ENCODE assay signal across 12 cellular contexts in genomic region chr3:135516143-135516542, GRCh38.
A peak's percentile ranks its signal among the peaks of the same experiment; 100 is the strongest.
DNase-seq lines count a peak whose midpoint lies in the region; ATAC-seq, FAIRE-seq and TF ChIP-seq lines count a peak whose summit lies in the region.
"Had no signal": no experiment of that assay in that cellular context is flagged by ENCODE, and none has a peak within 500 bp of the region (broad histone marks: within the 10 kb centered on the region; RNA-seq: fewer than 3 reads in every experiment).

No MANE protein-coding gene starts in this region.

- no peaks in the 10 kb centered on the region for H3K9me2 ChIP-seq in DOHH2 (replicated peaks; ENCODE audit: control insufficient read depth, low read length)
- H3K9me2 ChIP-seq in OCI-LY7 (ENCODE audit: insufficient read depth, low read length) = no peaks in the 10 kb centered on the region

- TF ChIP-seq EP300 in HepG2 (IDR thresholded peaks at IDR 0.05; ENCODE audit: low read depth in 2 of 2, low read length in 2 of 2) = no peak
- TF ChIP-seq EP300 in HepG2 (CRISPR knock-in tag; IDR thresholded peaks at IDR 0.05; ENCODE audit: borderline replicate concordance) = no peak

- no peaks in the 10 kb centered on the region for H3K4me1 ChIP-seq in DOHH2 (ENCODE audit: control insufficient read depth, low read length)
- H3K4me1 ChIP-seq in HepG2 (ENCODE audit: insufficient read depth, low read length) = no peaks in the 10 kb centered on the region
- no peaks in the 10 kb centered on the region for H3K4me1 ChIP-seq in mucosa of descending colon (ENCODE audit: low read depth)
- H3K4me1 ChIP-seq in OCI-LY7 (ENCODE audit: insufficient read depth, low read length, poor library complexity, severe bottlenecking) = no peaks in the 10 kb centered on the region
- H3K4me1 ChIP-seq: heart right ventricle had no signal

- H3K27ac ChIP-seq in DOHH2 (ENCODE audit: low read depth, low read length) (no peak overlapping the region), HepG2 (ENCODE audit: extremely low read length, insufficient read depth, low read length) (no peak overlapping the region), OCI-LY7 (ENCODE audit: low read depth, low read length, poor library complexity, severe bottlenecking) (no peak overlapping the region)
- H3K27ac ChIP-seq: heart right ventricle had no signal

- peak; percentile 89 for ATAC-seq in HepG2
- ATAC-seq in mucosa of descending colon = no peak
- ATAC-seq: activated T-helper 17 cell treated with anti-CD3 and anti-CD28 coated beads, Interleukin-2, amount 50 U/mL, for 72 hours; heart right ventricle had no signal

- H3K27me3 ChIP-seq in DOHH2 (ENCODE audit: control insufficient read depth, low read length) = no peaks in the 10 kb centered on the region
- H3K27me3 ChIP-seq in bronchial epithelial cell (ENCODE audit: control insufficient read depth, insufficient read depth, low read length) = no peaks in the 10 kb centered on the region
- H3K27me3 ChIP-seq in HepG2 (ENCODE audit: control insufficient read depth in 1 of 2, insufficient read depth in 2 of 2, low read length in 2 of 2) = 0 out of 5 replicates have a peak, but pooled peaks cover 0 to 3% of the 10 kb centered on the region in 2 experiments

- in situ Hi-C loops in HepG2 (cut with HindIII; ENCODE audit: extremely low pct_ligation_motif_present, low pct_unique_long_range_greater_than_20kb) = loop anchor here (25.0 kb wide), 1 partner anchor 904 kb away; no protein-coding TSS in a partner anchor

- no peak overlapping the region for H3K9ac ChIP-seq in HepG2 (ENCODE audit: insufficient read depth, low read depth, low read length)

- BruUV-seq in HepG2 (replicated peaks; lab: Mats Ljungman, UMichigan) (no TSS peak), OCI-LY7 (replicated peaks; lab: Mats Ljungman, UMichigan) (no TSS peak)

- no peaks in the 10 kb centered on the region for H3K9me3 ChIP-seq in DOHH2 (ENCODE audit: control insufficient read depth, insufficient read depth, low read length)
- H3K9me3 ChIP-seq in HepG2 (ENCODE audit: low read length) = no peaks in the 10 kb centered on the region
- no peaks in the 10 kb centered on the region for H3K9me3 ChIP-seq in mucosa of descending colon
- no peaks in the 10 kb centered on the region for H3K9me3 ChIP-seq in OCI-LY7 (ENCODE audit: low read length)
- H3K9me3 ChIP-seq: heart right ventricle had no signal

- intact Hi-C loops in HepG2 (cut with micrococcal nuclease; ENCODE audit: unreplicated experiment) (no loop called here), mucosa of descending colon (cut with DNase I, micrococcal nuclease) (no loop called here), OCI-LY7 (cut with micrococcal nuclease; ENCODE audit: unreplicated experiment) (no loop called here)

- H3K4me3 ChIP-seq in DOHH2 (ENCODE audit: low read length) (no peak overlapping the region), bronchial epithelial cell (ENCODE audit: low read depth, low read length) (no peak overlapping the region), HepG2 (replicated peaks in 1 of 3; ENCODE audit: insufficient read depth in 1 of 3, low read depth in 2 of 3, low read length in 3 of 3) (no peak overlapping the region), mucosa of descending colon (no peak overlapping the region), OCI-LY7 (ENCODE audit: low read depth, low read length, poor library complexity, severe bottlenecking) (no peak overlapping the region)
- H3K4me3 ChIP-seq: heart right ventricle had no signal

- TF ChIP-seq CTCF in DOHH2 (IDR thresholded peaks at IDR 0.05; ENCODE audit: low read depth, low read length, poor library complexity, severe bottlenecking) = peak; percentile 11
- TF ChIP-seq CTCF in bronchial epithelial cell (IDR thresholded peaks at IDR 0.05; ENCODE audit: insufficient read depth, low read length, severe bottlenecking) = no peak
- 0 out of 2 replicates have a peak, but pooled peaks have one; percentile 3 for TF ChIP-seq CTCF in HepG2 (CRISPR knock-in tag; IDR thresholded peaks at IDR 0.05)
- TF ChIP-seq CTCF in mucosa of descending colon (IDR thresholded peaks at IDR 0.05) = no peak
- no peak for TF ChIP-seq CTCF in OCI-LY7 (conservative IDR thresholded peaks at IDR 0.05; ENCODE audit: low read length)

- H2AFZ ChIP-seq in HepG2 (ENCODE audit: low read length) = no peak overlapping the region
- H2AFZ ChIP-seq in OCI-LY7 (ENCODE audit: low read length) = no peak overlapping the region

- H3K4me2 ChIP-seq in DOHH2 (ENCODE audit: low read length) (no peak overlapping the region), HepG2 (ENCODE audit: low read depth, low read length) (no peak overlapping the region), OCI-LY7 (ENCODE audit: low read length) (no peak overlapping the region)

- H4K20me1 ChIP-seq in DOHH2 (ENCODE audit: control insufficient read depth, insufficient read depth, low read depth, low read length) (no peaks in the 10 kb centered on the region), HepG2 (ENCODE audit: insufficient read depth, low read length) (no peaks in the 10 kb centered on the region), OCI-LY7 (ENCODE audit: insufficient read depth, low read length) (no peaks in the 10 kb centered on the region)

- H3F3A ChIP-seq in DOHH2 (ENCODE audit: control insufficient read depth, insufficient read depth) = no peaks in the 10 kb centered on the region

- no peak for TF ChIP-seq POLR2A in HepG2 (IDR thresholded peaks at IDR 0.05; ENCODE audit: insufficient read depth in 1 of 2, low read depth in 2 of 2, low read length in 2 of 2)

- TF ChIP-seq RAD21 in HepG2 (CRISPR knock-in tag; IDR thresholded peaks at IDR 0.05) = no peak

- 0% methylated on average over 3 of the region's 3 CpGs for WGBS in HepG2 (ENCODE audit: low lambda C conversion rate)

- no peak for FAIRE-seq in bronchial epithelial cell (lab: Jason Lieb, UNC)
- peak; percentile 34 for FAIRE-seq in HepG2 (lab: Jason Lieb, UNC)

- peak; percentile 45 for DNase-seq in LHCN-M2 (ENCODE audit: low read depth)
- peak; percentile 62 for DNase-seq in bronchial epithelial cell (ENCODE audit: low read depth)
- peak; percentile 4 for DNase-seq in HepG2 (ENCODE audit: low spot score)
- no peak for DNase-seq in SIG-M5 treated with dmso at 0.1 percent for 504 hours (lab: John Stamatoyannopoulos, UW; ENCODE audit: unreplicated experiment)
- no peak for DNase-seq in NCI-H1436 treated with DMSO at 0.1 percent for 48 hours (lab: John Stamatoyannopoulos, UW)
- DNase-seq in mucosa of descending colon = no peak
- DNase-seq in OCI-LY7 (ENCODE audit: low spot score) = no peak
- DNase-seq: DND-41, heart right ventricle, NCI-H1105 had no signal

- H3K79me2 ChIP-seq in DOHH2 (ENCODE audit: control insufficient read depth, low read length) (no peaks in the 10 kb centered on the region), HepG2 (ENCODE audit: insufficient read depth, low read length) (no peaks in the 10 kb centered on the region), OCI-LY7 (ENCODE audit: insufficient read depth, low read depth, low read length) (no peaks in the 10 kb centered on the region)

- H3K36me3 ChIP-seq in DOHH2 (ENCODE audit: control insufficient read depth, low read length) = no peaks in the 10 kb centered on the region
- no peaks in the 10 kb centered on the region for H3K36me3 ChIP-seq in bronchial epithelial cell (ENCODE audit: control insufficient read depth, insufficient read depth, low read length)
- H3K36me3 ChIP-seq in HepG2 (replicated peaks in 1 of 2; ENCODE audit: control insufficient read depth in 1 of 2, insufficient read depth in 2 of 2, low read length in 2 of 2) = no peaks in the 10 kb centered on the region
- no peaks in the 10 kb centered on the region for H3K36me3 ChIP-seq in mucosa of descending colon (ENCODE audit: low read depth)
- no peaks in the 10 kb centered on the region for H3K36me3 ChIP-seq in OCI-LY7 (ENCODE audit: insufficient read depth, low read length)
- H3K36me3 ChIP-seq: heart right ventricle had no signal

- CTCF ChIA-PET in HepG2 (lab: Yijun Ruan, JAX; ENCODE audit: low intra/inter-chr PET ratio, low total read pairs) (no interaction called here), OCI-LY7 (lab: Charles Lee; ENCODE audit: unreplicated experiment) (no interaction called here)

- POLR2A ChIA-PET in HepG2 (lab: Yijun Ruan, JAX) = no interaction called here
- POLR2A ChIA-PET in OCI-LY7 (lab: Charles Lee) = no interaction called here

TF ChIP-seq in HepG2, 621 proteins besides CTCF, POLR2A, EP300 and RAD21:
- TF ChIP-seq IKZF4 (CRISPR knock-in tag; IDR thresholded peaks at IDR 0.05; ENCODE audit: borderline replicate concordance, low read depth, not compliant biosample characterization) (no peak), ONECUT2 (CRISPR knock-in tag; IDR thresholded peaks at IDR 0.05) (no peak), ZNF274 (CRISPR knock-in tag; IDR thresholded peaks at IDR 0.05) (no peak), TBX3 (IDR thresholded peaks at IDR 0.05; ENCODE audit: borderline replicate concordance) (no peak), EED (CRISPR knock-in tag; IDR thresholded peaks at IDR 0.05) (no peak), ZNF160 (CRISPR knock-in tag; IDR thresholded peaks at IDR 0.05) (no peak), MTA1 (CRISPR knock-in tag; IDR thresholded peaks at IDR 0.05; ENCODE audit: borderline replicate concordance) (no peak)

Comparison
In these comparisons a context has a peak if more than half of its experiments do, and no peak if none do; other contexts are left out.
1. CTCF ChIP-seq: peak in DOHH2 (single experiment) and HepG2 (single experiment); none in bronchial epithelial cell (single experiment), mucosa of descending colon (single experiment) and OCI-LY7 (single experiment).
2. DNase-seq: peak in LHCN-M2 (single experiment), bronchial epithelial cell (single experiment) and HepG2 (single experiment); none in SIG-M5 treated with dmso at 0.1 percent for 504 hours (single experiment), NCI-H1436 treated with DMSO at 0.1 percent for 48 hours (single experiment), mucosa of descending colon (0 of 3) and OCI-LY7 (single experiment).